1 cellular context compared by ENCODE assay signal in the genomic region with DNA sequence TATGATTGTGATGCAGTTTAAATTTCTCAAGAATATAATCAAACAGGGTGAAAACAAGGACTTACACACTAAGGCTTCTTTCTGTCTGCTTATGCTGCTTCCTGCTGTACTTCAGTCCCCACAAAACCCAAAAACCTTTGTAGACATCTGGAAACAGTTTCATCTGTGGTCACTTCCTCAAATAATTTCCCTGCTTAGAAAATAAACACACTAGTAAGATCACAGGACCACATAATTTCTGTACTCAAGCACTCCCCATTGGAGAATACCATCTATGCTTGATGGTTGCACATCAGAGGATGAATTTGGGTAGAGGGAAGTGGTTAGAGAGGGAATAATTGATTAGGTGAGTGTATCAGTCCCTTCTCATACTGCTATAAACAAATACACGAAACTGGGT.
TF ChIP-seq lines count a peak whose summit lies in the region.

No MANE protein-coding gene starts in this region.

TF ChIP-seq in SK-N-SH treated with all-trans-retinoic acid at 6 μM for 48 hours, 23 proteins besides CTCF, POLR2A, EP300 and RAD21 (continued from another document):
- no peak for TF ChIP-seq ZFP3 (CRISPR knock-in tag; IDR thresholded peaks at IDR 0.05)
- no peak for TF ChIP-seq TCF4 (CRISPR knock-in tag; IDR thresholded peaks at IDR 0.05; ENCODE audit: borderline replicate concordance)
- no peak for TF ChIP-seq CREB5 (CRISPR knock-in tag; IDR thresholded peaks at IDR 0.05; ENCODE audit: low read depth)
- no peak for TF ChIP-seq CSDC2 (CRISPR knock-in tag; IDR thresholded peaks at IDR 0.05)
- TF ChIP-seq OSR1 (CRISPR knock-in tag; IDR thresholded peaks at IDR 0.05) = no peak
- TF ChIP-seq PPARA (CRISPR knock-in tag; IDR thresholded peaks at IDR 0.05; ENCODE audit: borderline replicate concordance) = no peak
TF ChIP-seq in SK-N-SH treated with all-trans-retinoic acid at 6 μM for 48 hours: peak in this region for 0.
